ENCODE assay signal across 8 cellular contexts in the genomic region with DNA sequence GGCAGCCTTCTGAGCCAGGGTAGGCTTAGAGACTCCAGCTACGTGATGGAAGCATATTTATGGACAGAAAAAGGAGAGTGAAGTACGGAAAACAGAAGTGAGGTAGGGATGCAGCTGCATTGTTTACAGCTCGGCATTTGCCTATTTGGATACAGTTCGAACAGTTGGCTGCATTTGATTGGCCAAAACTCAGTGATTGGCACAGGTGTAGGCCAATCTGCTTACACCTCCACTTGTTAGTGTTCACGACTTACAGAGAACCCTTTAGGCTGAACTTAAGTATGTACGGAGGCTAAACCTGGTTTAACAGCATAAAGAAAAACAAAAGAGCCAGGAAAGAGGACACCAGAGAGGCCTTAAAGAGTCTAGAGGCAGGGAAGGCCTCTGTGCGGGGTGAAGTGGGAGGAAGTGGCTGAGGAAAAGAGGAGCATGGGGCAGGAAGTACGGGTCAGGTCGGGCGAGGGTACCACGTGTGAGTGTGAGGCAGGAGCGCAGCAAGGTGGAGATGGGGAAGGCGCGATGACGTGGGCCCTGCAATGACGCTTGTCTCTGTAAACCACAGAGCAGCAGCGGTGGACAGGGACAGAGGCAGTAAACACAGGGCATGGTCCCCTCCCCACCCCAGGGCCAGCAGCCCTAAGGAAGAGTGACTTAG. TPM values are rescaled to one million over a fixed set of nuclear protein-coding genes. Genes with fewer than 3 reads are reported as not detected.
DNase-seq lines count a peak whose midpoint lies in the region; ATAC-seq and TF ChIP-seq lines count a peak whose summit lies in the region.

No MANE protein-coding gene starts in this region.

- peak; percentile 58 for ATAC-seq in gastroesophageal sphincter
- no peak for ATAC-seq in GM18909 (IDR thresholded peaks at IDR 0.05; ENCODE audit: poor library complexity, unreplicated experiment)
- ATAC-seq in HG03135 (IDR thresholded peaks at IDR 0.05; ENCODE audit: unreplicated experiment), result no peak

- H3K27me3 ChIP-seq in gastroesophageal sphincter, result no peaks in the 10 kb centered on the region

- TF ChIP-seq POLR2A in gastroesophageal sphincter (IDR thresholded peaks at IDR 0.05), result no peak

- peak; percentile 48 for DNase-seq in EL
- DNase-seq in NCI-H69 (lab: John Stamatoyannopoulos, UW), result peak; percentile 23
- peak; percentile 55 for DNase-seq in activated T-cell treated with anti-CD3 and anti-CD28 coated beads for 4 hours
- DNase-seq in stimulated activated CD4-positive, alpha-beta T cell treated with anti-CD3 and anti-CD28 coated beads, TNF-alpha, amount 100 ng/mL, for 1 hour (ENCODE audit: low read depth in 3 of 3, low spot score in 1 of 3), result peak; percentile 20 to 45 (median 43)
- no peak for DNase-seq in coronary artery (ENCODE audit: low spot score)

- H3K4me3 ChIP-seq in gastroesophageal sphincter, result no peak overlapping the region
- H3K4me3 ChIP-seq in coronary artery, result no peak overlapping the region

- 70 to 88% methylated on average over 16 to 17 of the region's 17 CpGs for WGBS in gastroesophageal sphincter (ENCODE audit: low coverage in 1 of 2), 2 donors

- no peak overlapping the region for H3K27ac ChIP-seq in gastroesophageal sphincter
- H3K27ac ChIP-seq in coronary artery, result no peak overlapping the region

- no peak for TF ChIP-seq EP300 in gastroesophageal sphincter (IDR thresholded peaks at IDR 0.05)

- TF ChIP-seq CTCF in gastroesophageal sphincter (IDR thresholded peaks at IDR 0.05) (no peak), coronary artery (IDR thresholded peaks at IDR 0.05) (no peak)

- H3K9me3 ChIP-seq in gastroesophageal sphincter, result no peaks in the 10 kb centered on the region

- H3K4me1 ChIP-seq in gastroesophageal sphincter, result peaks cover 0 to 13% (median 0%) of the 10 kb centered on the region in 3 donors

- H3K36me3 ChIP-seq in gastroesophageal sphincter, result no peaks in the 10 kb centered on the region

RNA-seq across cellular contexts. Expression of gene RSPH1, which starts 32.0 kb away (rescaled TPM):
- 1 to 10 TPM in 2 of 4 donors, under 1 TPM in 1, not detected in 1; 0.99 to 1.9 (median 1.9) TPM for total RNA-seq in gastroesophageal sphincter

RNA-seq across cellular contexts. Expression of gene SLC37A1, which starts 49.7 kb away (rescaled TPM):
- total RNA-seq in gastroesophageal sphincter, result 1 to 10 TPM; 3.7 to 7.8 (median 4.3) TPM
